ENCODE assay signal across 37 cellular contexts in genomic region chr17:10779607-10780006, GRCh38. TPM values are rescaled to one million over a fixed set of nuclear protein-coding genes. Genes with fewer than 3 reads are reported as not detected.
"Had no signal": no experiment of that assay in that cellular context is flagged by ENCODE, and none has a peak within 500 bp of the region (broad histone marks: within the 10 kb centered on the region; RNA-seq: fewer than 3 reads in every experiment).

No MANE protein-coding gene starts in this region.

- H3K27ac Mint-ChIP-seq: activated B cell treated with CpG ODN at 0.5 μM for 24 hours; activated CD4-positive, alpha-beta memory T cell treated with anti-CD3 and anti-CD28 coated beads, Interleukin-2, amount 10 ng/mL, durations not matched to agents 7 days and 5 days; activated CD8-positive, alpha-beta memory T cell treated with anti-CD3 and anti-CD28 coated beads, Interleukin-2, amount 10 ng/mL, durations not matched to agents 7 days and 5 days; activated naive CD4-positive, alpha-beta T cell treated with anti-CD3 and anti-CD28 coated beads, Interleukin-2, amount 10 ng/mL, durations not matched to agents 7 days and 5 days; activated naive CD8-positive, alpha-beta T cell treated with anti-CD3 and anti-CD28 coated beads for 36 hours; IgD-negative memory B cell; T-cell; T-helper 17 cell had no signal

- H3K4me3 ChIP-seq: MG63, PC-9, SJCRH30, SK-N-MC had no signal

- H3K4me3 Mint-ChIP-seq: activated B cell treated with CpG ODN at 0.5 μM for 24 hours; activated CD4-positive, alpha-beta memory T cell treated with anti-CD3 and anti-CD28 coated beads, Interleukin-2, amount 10 ng/mL, durations not matched to agents 7 days and 5 days; activated CD8-positive, alpha-beta memory T cell treated with anti-CD3 and anti-CD28 coated beads, Interleukin-2, amount 10 ng/mL, durations not matched to agents 7 days and 5 days; activated naive CD4-positive, alpha-beta T cell treated with anti-CD3 and anti-CD28 coated beads, Interleukin-2, amount 10 ng/mL, durations not matched to agents 7 days and 5 days; activated naive CD8-positive, alpha-beta T cell treated with anti-CD3 and anti-CD28 coated beads for 36 hours; IgD-negative memory B cell; T-cell; T-helper 17 cell had no signal

- FAIRE-seq: RCC 7860 had no signal

- H3K4me1 ChIP-seq: SJCRH30 had no signal

- H3K27me3 Mint-ChIP-seq: activated naive CD8-positive, alpha-beta T cell treated with anti-CD3 and anti-CD28 coated beads for 36 hours had no signal

- H3K9me3 Mint-ChIP-seq: activated CD4-positive, alpha-beta memory T cell treated with anti-CD3 and anti-CD28 coated beads, Interleukin-2, amount 10 ng/mL, durations not matched to agents 7 days and 5 days had no signal

- DNase-seq: activated B cell treated with CpG ODN at 0.5 μM for 24 hours; activated CD4-positive, alpha-beta memory T cell treated with anti-CD3 and anti-CD28 coated beads, Interleukin-2, amount 10 ng/mL, durations not matched to agents 7 days and 5 days; activated CD4-positive, alpha-beta T cell treated with anti-CD3 and anti-CD28 coated beads for 1 hour; activated CD4-positive, alpha-beta T cell treated with anti-CD3 and anti-CD28 coated beads for 48 hours; activated CD8-positive, alpha-beta memory T cell treated with anti-CD3 and anti-CD28 coated beads for 24 hours; activated CD8-positive, alpha-beta memory T cell treated with anti-CD3 and anti-CD28 coated beads, Interleukin-2, amount 10 ng/mL, durations not matched to agents 7 days and 5 days; activated CD8-positive, alpha-beta memory T cell treated with anti-CD3 and anti-CD28 coated beads, Interleukin-2, amount 50 U/mL, for 48 hours; activated effector memory CD4-positive, alpha-beta T cell treated with Interleukin-2 at 50 U/mL for 16 hours; activated naive CD4-positive, alpha-beta T cell treated with anti-CD3 and anti-CD28 coated beads, Interleukin-2, amount 10 ng/mL, durations not matched to agents 7 days and 5 days; activated naive CD8-positive, alpha-beta T cell treated with anti-CD3 and anti-CD28 coated beads for 36 hours; activated T-cell treated with anti-CD3 and anti-CD28 coated beads, Interleukin-2, amount 50 U/mL, for 48 hours; amniotic stem cell; aorta; brain microvascular endothelial cell; central memory CD4-positive, alpha-beta T cell; KBM-7; MG63; NCI-H1048; NCI-H1105 treated with DMSO at 0.1 percent for 48 hours; NCI-H1436 treated with DMSO at 0.1 percent for 48 hours; NCI-H1694 treated with DMSO at 0.1 percent for 48 hours; NCI-H2029; NCI-H345; NCI-H524 treated with DMSO at 0.1 percent for 48 hours; NCI-H748 treated with DMSO at 0.1 percent for 48 hours; NK-92 treated with Interleukin-12 subunit alpha and Interleukin-12 subunit beta, amount 100 ng/mL, for 24 hours; PC-9; SJCRH30; T-cell; T-helper 17 cell had no signal

- H3K27ac ChIP-seq: brain microvascular endothelial cell, PC-9, RWPE1, SJCRH30, SK-N-MC, VCaP had no signal

- H3K27me3 ChIP-seq: brain microvascular endothelial cell, MG63, SJCRH30 had no signal

- H3K9me3 ChIP-seq: MG63, SJCRH30 had no signal

- H3K36me3 ChIP-seq: brain microvascular endothelial cell, MG63, SJCRH30 had no signal

- H3K36me3 Mint-ChIP-seq: activated CD8-positive, alpha-beta memory T cell treated with anti-CD3 and anti-CD28 coated beads, Interleukin-2, amount 10 ng/mL, durations not matched to agents 7 days and 5 days; activated naive CD4-positive, alpha-beta T cell treated with anti-CD3 and anti-CD28 coated beads, Interleukin-2, amount 10 ng/mL, durations not matched to agents 7 days and 5 days; IgD-negative memory B cell had no signal

- ATAC-seq: activated CD8-positive, alpha-beta memory T cell treated with anti-CD3 and anti-CD28 coated beads, Interleukin-2, amount 10 ng/mL, durations not matched to agents 7 days and 5 days; Right ventricle myocardium inferior; T-cell; T-helper 17 cell had no signal

- H3K4me1 Mint-ChIP-seq: activated CD4-positive, alpha-beta memory T cell treated with anti-CD3 and anti-CD28 coated beads, Interleukin-2, amount 10 ng/mL, durations not matched to agents 7 days and 5 days; activated CD8-positive, alpha-beta memory T cell treated with anti-CD3 and anti-CD28 coated beads, Interleukin-2, amount 10 ng/mL, durations not matched to agents 7 days and 5 days; activated naive CD4-positive, alpha-beta T cell treated with anti-CD3 and anti-CD28 coated beads, Interleukin-2, amount 10 ng/mL, durations not matched to agents 7 days and 5 days; activated naive CD8-positive, alpha-beta T cell treated with anti-CD3 and anti-CD28 coated beads for 36 hours; T-cell; T-helper 17 cell had no signal

RNA-seq across cellular contexts. Expression of gene TMEM238L, which starts 24.3 kb away (rescaled TPM):
- total RNA-seq: activated B cell treated with CpG ODN at 0.5 μM for 24 hours; activated CD4-positive, alpha-beta memory T cell treated with anti-CD3 and anti-CD28 coated beads, Interleukin-2, amount 10 ng/mL, durations not matched to agents 7 days and 5 days; activated CD8-positive, alpha-beta memory T cell treated with anti-CD3 and anti-CD28 coated beads, Interleukin-2, amount 10 ng/mL, durations not matched to agents 7 days and 5 days; activated naive CD8-positive, alpha-beta T cell treated with anti-CD3 and anti-CD28 coated beads for 36 hours; aorta; NCI-H460; PC-9; Right ventricle myocardium inferior; SJCRH30; T-cell; T-helper 17 cell had no signal
- polyA plus RNA-seq: IgD-negative memory B cell had no signal

RNA-seq across cellular contexts. Expression of gene TMEM220, which starts 49.8 kb away (rescaled TPM):
- total RNA-seq: PC-9 had no signal

RNA-seq across cellular contexts. Expression of gene PIRT, which starts 58.3 kb away (rescaled TPM):
- total RNA-seq: activated B cell treated with CpG ODN at 0.5 μM for 24 hours; activated CD4-positive, alpha-beta memory T cell treated with anti-CD3 and anti-CD28 coated beads, Interleukin-2, amount 10 ng/mL, durations not matched to agents 7 days and 5 days; activated CD8-positive, alpha-beta memory T cell treated with anti-CD3 and anti-CD28 coated beads, Interleukin-2, amount 10 ng/mL, durations not matched to agents 7 days and 5 days; activated naive CD8-positive, alpha-beta T cell treated with anti-CD3 and anti-CD28 coated beads for 36 hours; NCI-H460; PC-9; Right ventricle myocardium inferior; SJCRH30; T-cell; T-helper 17 cell had no signal
- polyA plus RNA-seq: aorta, IgD-negative memory B cell had no signal
